ENCODE assay signal across 1 cellular context in the genomic region with DNA sequence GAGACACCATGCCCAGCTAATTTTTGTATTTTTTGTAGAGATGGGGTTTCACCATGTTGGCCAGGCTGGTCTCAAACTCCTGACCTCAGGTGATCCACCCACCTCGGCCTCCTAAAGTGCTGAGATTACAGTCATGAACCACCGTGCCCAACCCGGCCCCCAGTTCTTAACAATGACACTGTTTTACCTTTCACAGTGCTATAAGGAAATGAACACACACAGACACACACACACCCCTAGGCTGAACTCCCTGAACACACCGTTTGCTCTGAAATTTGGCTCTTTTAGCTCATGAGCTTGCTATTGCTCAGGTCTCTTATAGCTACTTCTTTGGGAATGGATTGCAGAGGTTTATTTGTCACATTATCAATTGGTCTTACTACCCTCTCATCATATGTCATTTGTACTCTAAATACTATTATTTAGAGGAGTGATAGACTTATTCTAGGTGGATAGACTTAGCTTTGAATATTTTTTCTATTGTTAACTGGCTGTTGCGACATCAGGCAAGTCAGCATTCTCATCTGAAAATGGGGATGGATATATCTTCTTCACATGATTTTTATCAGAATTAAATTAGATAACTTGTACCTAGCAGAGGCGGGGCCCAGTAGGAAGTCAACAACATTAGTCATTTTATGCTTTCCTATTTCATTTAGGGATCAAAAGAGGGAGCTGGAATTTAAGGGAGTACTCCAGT.
TF ChIP-seq lines count a peak whose summit lies in the region.

No MANE protein-coding gene starts in this region.

TF ChIP-seq in A549, 52 proteins besides CTCF, POLR2A, EP300 and RAD21:
- TF ChIP-seq CHD4 (IDR thresholded peaks at IDR 0.05; ENCODE audit: borderline replicate concordance) (no peak), SMC3 (IDR thresholded peaks at IDR 0.05) (no peak), CEBPB (IDR thresholded peaks at IDR 0.05) (peak; percentile 59 to 64; a peak in 2 of 4 replicates), BHLHE40 (IDR thresholded peaks at IDR 0.05; ENCODE audit: low read depth, low read length) (no peak), TFCP2L1 (CRISPR knock-in tag; IDR thresholded peaks at IDR 0.05) (no peak), FOSL2 (IDR thresholded peaks at IDR 0.05) (no peak), FOSL2 (CRISPR knock-in tag; IDR thresholded peaks at IDR 0.05) (no peak)
- TF ChIP-seq, protein P1, sequence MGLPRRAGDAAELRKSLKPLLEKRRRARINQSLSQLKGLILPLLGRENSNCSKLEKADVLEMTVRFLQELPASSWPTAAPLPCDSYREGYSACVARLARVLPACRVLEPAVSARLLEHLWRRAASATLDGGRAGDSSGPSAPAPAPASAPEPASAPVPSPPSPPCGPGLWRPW (IDR thresholded peaks at IDR 0.05), result no peak
